In the genomic region with DNA sequence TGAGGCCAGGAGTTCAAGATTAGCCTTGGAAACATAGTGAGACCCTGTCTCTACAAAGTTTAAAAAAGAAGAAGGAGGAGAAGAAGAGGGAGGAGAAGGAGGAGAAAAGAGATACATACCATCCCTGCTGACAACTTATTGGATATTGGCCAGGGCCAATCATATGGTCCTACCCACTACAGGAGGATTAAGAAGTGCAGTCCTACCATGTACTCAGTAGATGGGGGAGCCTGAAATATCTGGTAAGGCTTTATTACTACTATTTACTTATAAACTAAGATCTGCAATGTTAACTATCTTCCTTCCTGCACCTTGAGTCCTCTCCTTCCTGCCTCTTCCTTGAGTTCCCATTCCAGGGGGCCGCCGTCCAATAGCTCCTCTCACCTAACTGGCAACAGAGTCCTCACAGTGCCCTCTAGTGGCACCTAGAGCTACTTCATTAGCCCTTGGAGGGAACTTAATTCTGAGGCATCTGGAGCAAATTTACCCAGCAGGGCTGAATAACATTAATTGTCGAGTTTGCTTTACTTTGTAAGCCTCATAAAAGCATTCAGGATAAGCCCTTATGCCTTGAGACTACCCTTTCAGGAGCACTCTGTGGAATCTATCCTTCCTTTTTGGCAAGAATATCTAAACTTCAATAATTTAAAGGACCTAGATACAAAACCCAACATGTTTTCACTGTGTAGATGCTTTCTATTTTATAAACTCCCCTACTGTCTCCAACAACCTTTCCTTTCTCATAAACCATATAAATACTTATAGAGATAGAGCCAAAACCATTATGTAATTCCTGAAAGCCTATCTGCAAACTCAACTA, we compare ENCODE assay signal across 8 cellular contexts. TPM values are rescaled to one million over a fixed set of nuclear protein-coding genes. Genes with fewer than 3 reads are reported as not detected.
DNase-seq lines count a peak whose midpoint lies in the region; ATAC-seq, FAIRE-seq and TF ChIP-seq lines count a peak whose summit lies in the region.

No MANE protein-coding gene starts in this region.

- SMC1A ChIA-PET in GM12878 (lab: Charles Lee; ENCODE audit: uncharacterized antibody, unreplicated experiment): interaction anchor here (0.6 to 7.3 kb wide), 57 partner anchors 9 to 628 kb away, joined by 3 to 174 read pairs (median 4); a partner anchor contains a TSS

- no peak overlapping the region for H3K4me2 ChIP-seq in GM12878 (ENCODE audit: control insufficient read depth, insufficient read depth)

- H3K4me3 ChIP-seq in GM12878: no peak overlapping the region

- peak overlapping the region; percentile 62 for H2AFZ ChIP-seq in GM12878 (ENCODE audit: control insufficient read depth, low read depth, low read length)

- peak; percentile 56 for ATAC-seq in GM18907 (IDR thresholded peaks at IDR 0.05; ENCODE audit: unreplicated experiment)
- peak; percentile 85 for ATAC-seq in GM12878

- H3K27me3 ChIP-seq in GM12878 (replicated peaks in 1 of 2; ENCODE audit: control insufficient read depth in 2 of 2, insufficient read depth in 2 of 2, low read length in 1 of 2): no peaks in the 10 kb centered on the region

- no peaks in the 10 kb centered on the region for H3K79me2 ChIP-seq in GM12878 (ENCODE audit: control insufficient read depth, insufficient read depth, low read length)

- in situ Hi-C loops in GM12878 (cut with MboI): no loop called here

- peaks cover 24% of the 10 kb centered on the region for H3K4me1 ChIP-seq in GM12878 (ENCODE audit: control insufficient read depth, insufficient read depth, low read length)

- POLR2A ChIA-PET in GM12878 (lab: Charles Lee): interaction anchor here (1.0 to 1.6 kb wide), 5 partner anchors 13 to 168 kb away, joined by 3 to 6 read pairs (median 4); a partner anchor contains a TSS

- TF ChIP-seq CTCF in AG09319 (IDR thresholded peaks at IDR 0.05; ENCODE audit: low read depth, low read length) (peak; percentile 84), GM12878 (IDR thresholded peaks at IDR 0.05 in 2 of 3, conservative IDR thresholded peaks at IDR 0.05 in 1 of 3; ENCODE audit: control insufficient read depth in 2 of 3, extremely low read depth in 1 of 3, insufficient read depth in 1 of 3, low read depth in 3 of 3, low read length in 3 of 3) (peak; percentile 70 to 85 (median 84))

- H3K36me3 Mint-ChIP-seq in T-helper 2 cell treated with Interferon-gamma antibody and Interleukin-4, amounts not matched to agents 5 μg/mL and 100 μg/mL, for 36 hours (ENCODE audit: low read depth): no peaks in the 10 kb centered on the region

- peak; percentile 80 for TF ChIP-seq RAD21 in GM12878 (IDR thresholded peaks at IDR 0.05; ENCODE audit: insufficient read depth, low read depth, low read length)

- H3K27me3 Mint-ChIP-seq in T-helper 2 cell treated with Interferon-gamma antibody and Interleukin-4, amounts not matched to agents 5 μg/mL and 100 μg/mL, for 36 hours (ENCODE audit: low read depth): peaks cover 19% of the 10 kb centered on the region

- RAD21 ChIA-PET in GM12878 (lab: Charles Lee; ENCODE audit: unreplicated experiment): interaction anchor here (0.6 to 5.0 kb wide), 42 partner anchors 10 to 521 kb away, joined by 3 to 121 read pairs (median 6); a partner anchor contains a TSS

- TF ChIP-seq EP300 in GM12878 (IDR thresholded peaks at IDR 0.05; ENCODE audit: borderline replicate concordance in 1 of 2, control insufficient read depth in 1 of 2, low read depth in 2 of 2, low read length in 2 of 2): no peak

- H3K9me3 Mint-ChIP-seq in T-helper 2 cell treated with Interferon-gamma antibody and Interleukin-4, amounts not matched to agents 5 μg/mL and 100 μg/mL, for 36 hours: no peaks in the 10 kb centered on the region

- H3K9me3 ChIP-seq in GM12878 (replicated peaks; ENCODE audit: control insufficient read depth, insufficient read depth, low read length): no peaks in the 10 kb centered on the region

- peak; percentile 38 for FAIRE-seq in GM12878 (lab: Jason Lieb, UNC)

- H3K4me1 Mint-ChIP-seq in T-helper 2 cell treated with Interferon-gamma antibody and Interleukin-4, amounts not matched to agents 5 μg/mL and 100 μg/mL, for 36 hours (ENCODE audit: low read depth): peaks cover 11% of the 10 kb centered on the region

- DNase-seq in AG09319 (ENCODE audit: extremely low read depth, low read depth) (peak; percentile 55), NCI-H128 (lab: John Stamatoyannopoulos, UW; ENCODE audit: unreplicated experiment) (peak; percentile 42), GM12878 (ENCODE audit: low read depth, low spot score) (no peak), iPS DF 19.7 (ENCODE audit: low read depth, low spot score) (peak; percentile 54), OCI-M2 (lab: John Stamatoyannopoulos, UW; ENCODE audit: unreplicated experiment) (no peak)
- peak; percentile 27 for DNase-seq in T-helper 2 cell treated with Interferon-gamma antibody and Interleukin-4, amounts not matched to agents 5 μg/mL and 100 μg/mL, for 36 hours (ENCODE audit: low spot score)
- peak; percentile 17 to 53 for DNase-seq in stimulated activated CD4-positive, alpha-beta T cell treated with anti-CD3 and anti-CD28 coated beads, Interleukin-12 subunit alpha, Interleukin-12 subunit beta, amount 100 ng/mL, for 24 hours (ENCODE audit: low read depth in 2 of 2)

- CTCF ChIA-PET in GM12878 (lab: Yijun Ruan, JAX): interaction anchor here (0.6 to 13.5 kb wide), 88 partner anchors 10 to 614 kb away, joined by 3 to 288 read pairs (median 4); a partner anchor contains a TSS

- H3K4me3 Mint-ChIP-seq in T-helper 2 cell treated with Interferon-gamma antibody and Interleukin-4, amounts not matched to agents 5 μg/mL and 100 μg/mL, for 36 hours: no peak overlapping the region

- no peaks in the 10 kb centered on the region for H3K36me3 ChIP-seq in GM12878 (ENCODE audit: control insufficient read depth in 2 of 2, insufficient read depth in 2 of 2, low read length in 1 of 2)

- TF ChIP-seq POLR2A in GM12878 (IDR thresholded peaks at IDR 0.05; ENCODE audit: low read depth, low read length): no peak

- BruUV-seq in GM12878 (replicated peaks; lab: Mats Ljungman, UMichigan): no TSS peak

- no peak overlapping the region for H3K9ac ChIP-seq in GM12878 (ENCODE audit: control insufficient read depth, insufficient read depth, low read length)

- no peak overlapping the region for H3K27ac Mint-ChIP-seq in T-helper 2 cell treated with Interferon-gamma antibody and Interleukin-4, amounts not matched to agents 5 μg/mL and 100 μg/mL, for 36 hours

- WGBS in GM12878 (ENCODE audit: insufficient coverage, insufficient replicate concordance, low lambda C conversion rate, missing lambda C conversion rate): 2% methylated on average over 3 of the region's 3 CpGs

- intact Hi-C loops in GM12878 (cut with micrococcal nuclease; ENCODE audit: unreplicated experiment): loop anchor here (1.0 to 10.0 kb wide), 4 partner anchors 133 to 510 kb away; no protein-coding TSS in a partner anchor

- no peak overlapping the region for H3K27ac ChIP-seq in GM12878 (ENCODE audit: control insufficient read depth, insufficient read depth)

- H4K20me1 ChIP-seq in GM12878 (ENCODE audit: control insufficient read depth, insufficient read depth): no peaks in the 10 kb centered on the region

TF ChIP-seq in GM12878, 131 proteins besides CTCF, POLR2A, EP300 and RAD21 (continues in another document):
- TF ChIP-seq, protein P1, sequence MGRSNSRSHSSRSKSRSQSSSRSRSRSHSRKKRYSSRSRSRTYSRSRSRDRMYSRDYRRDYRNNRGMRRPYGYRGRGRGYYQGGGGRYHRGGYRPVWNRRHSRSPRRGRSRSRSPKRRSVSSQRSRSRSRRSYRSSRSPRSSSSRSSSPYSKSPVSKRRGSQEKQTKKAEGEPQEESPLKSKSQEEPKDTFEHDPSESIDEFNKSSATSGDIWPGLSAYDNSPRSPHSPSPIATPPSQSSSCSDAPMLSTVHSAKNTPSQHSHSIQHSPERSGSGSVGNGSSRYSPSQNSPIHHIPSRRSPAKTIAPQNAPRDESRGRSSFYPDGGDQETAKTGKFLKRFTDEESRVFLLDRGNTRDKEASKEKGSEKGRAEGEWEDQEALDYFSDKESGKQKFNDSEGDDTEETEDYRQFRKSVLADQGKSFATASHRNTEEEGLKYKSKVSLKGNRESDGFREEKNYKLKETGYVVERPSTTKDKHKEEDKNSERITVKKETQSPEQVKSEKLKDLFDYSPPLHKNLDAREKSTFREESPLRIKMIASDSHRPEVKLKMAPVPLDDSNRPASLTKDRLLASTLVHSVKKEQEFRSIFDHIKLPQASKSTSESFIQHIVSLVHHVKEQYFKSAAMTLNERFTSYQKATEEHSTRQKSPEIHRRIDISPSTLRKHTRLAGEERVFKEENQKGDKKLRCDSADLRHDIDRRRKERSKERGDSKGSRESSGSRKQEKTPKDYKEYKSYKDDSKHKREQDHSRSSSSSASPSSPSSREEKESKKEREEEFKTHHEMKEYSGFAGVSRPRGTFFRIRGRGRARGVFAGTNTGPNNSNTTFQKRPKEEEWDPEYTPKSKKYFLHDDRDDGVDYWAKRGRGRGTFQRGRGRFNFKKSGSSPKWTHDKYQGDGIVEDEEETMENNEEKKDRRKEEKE (IDR thresholded peaks at IDR 0.05): no peak
- TF ChIP-seq ZZZ3 (IDR thresholded peaks at IDR 0.05; ENCODE audit: control insufficient read depth, insufficient read length, low read depth) (no peak), IKZF1 (conservative IDR thresholded peaks at IDR 0.05) (peak; percentile 47), CHD2 (IDR thresholded peaks at IDR 0.05; ENCODE audit: borderline replicate concordance, low read depth, low read length) (no peak), SMC3 (IDR thresholded peaks at IDR 0.05; ENCODE audit: borderline replicate concordance, low read length) (peak; percentile 78)

RNA-seq across cellular contexts. Expression of a gene that starts 39.1 kb away (rescaled TPM):
- 38.5 and 40.8 TPM in 2 replicates for total RNA-seq in GM12878 (2013; cell fraction: nucleolus; rRNA removed)
- total RNA-seq in GM12878 (2014; rRNA removed): 20.4 and 21.7 TPM in 2 replicates
- 24.1 and 24.2 TPM in 2 replicates for total RNA-seq in GM12878 (2014; rRNA removed; fragmentation: Illumina TruSeq; extraction: Trizol)
- 17.1 and 18.1 TPM in 2 replicates for total RNA-seq in GM12878 (2021)
- 11.7 TPM for polyA plus RNA-seq in GM12878 (2011; ENCODE audit: low read depth)
- polyA plus RNA-seq in GM12878 (2011; rRNA removed): 22.2 and 36.8 TPM in 2 replicates
- 7.1 and 7.8 TPM in 2 replicates for polyA plus RNA-seq in GM12878 (2011; cell fraction: cytosol; rRNA removed)
- polyA plus RNA-seq in GM12878 (2011; cell fraction: nucleus; rRNA removed): 17.8 TPM in 2 replicates
- polyA plus RNA-seq in GM12878 (2012): 13.5 and 13.9 TPM in 2 replicates
- polyA plus RNA-seq in GM12878 (2014; fragmentation: Illumina TruSeq; extraction: Trizol): 18.3 and 24.4 TPM in 2 replicates
- 10 to 100 TPM; 10.9 to 11.7 TPM for polyA plus RNA-seq in GM12878 (2014; fragmentation: Nextera tagmentation; extraction: Ambion mirVana)
- 11.5 and 16.6 TPM in 2 replicates for polyA plus RNA-seq in GM12878 (2014; rRNA removed)
- polyA plus RNA-seq in GM12878 (2016; fragmentation: Nextera tagmentation; extraction: Ambion mirVana): 10 to 100 TPM; 26.3 to 26.9 TPM
- polyA minus RNA-seq in GM12878 (2011; rRNA and poly(A)+ RNA removed): 13.1 and 21.1 TPM in 2 replicates
- polyA minus RNA-seq in GM12878 (2011; cell fraction: cytosol; rRNA and poly(A)+ RNA removed): 9.2 and 9.7 TPM in 2 replicates
- polyA minus RNA-seq in GM12878 (2011; cell fraction: nucleus; rRNA and poly(A)+ RNA removed): 18.9 and 20.3 TPM in 2 replicates

Comparison
In these comparisons a context has a peak if more than half of its experiments do, and no peak if none do; other contexts are left out.
1. DNase-seq: peak in AG09319 (single experiment), NCI-H128 (single experiment), T-helper 2 cell treated with Interferon-gamma antibody and Interleukin-4, amounts not matched to agents 5 μg/mL and 100 μg/mL, for 36 hours (single experiment), iPS DF 19.7 (single experiment) and stimulated activated CD4-positive, alpha-beta T cell treated with anti-CD3 and anti-CD28 coated beads, Interleukin-12 subunit alpha, Interleukin-12 subunit beta, amount 100 ng/mL, for 24 hours (2 of 2); none in GM12878 (single experiment) and OCI-M2 (single experiment).